Comparison of ENCODE assay signal across 22 cellular contexts in the genomic region with DNA sequence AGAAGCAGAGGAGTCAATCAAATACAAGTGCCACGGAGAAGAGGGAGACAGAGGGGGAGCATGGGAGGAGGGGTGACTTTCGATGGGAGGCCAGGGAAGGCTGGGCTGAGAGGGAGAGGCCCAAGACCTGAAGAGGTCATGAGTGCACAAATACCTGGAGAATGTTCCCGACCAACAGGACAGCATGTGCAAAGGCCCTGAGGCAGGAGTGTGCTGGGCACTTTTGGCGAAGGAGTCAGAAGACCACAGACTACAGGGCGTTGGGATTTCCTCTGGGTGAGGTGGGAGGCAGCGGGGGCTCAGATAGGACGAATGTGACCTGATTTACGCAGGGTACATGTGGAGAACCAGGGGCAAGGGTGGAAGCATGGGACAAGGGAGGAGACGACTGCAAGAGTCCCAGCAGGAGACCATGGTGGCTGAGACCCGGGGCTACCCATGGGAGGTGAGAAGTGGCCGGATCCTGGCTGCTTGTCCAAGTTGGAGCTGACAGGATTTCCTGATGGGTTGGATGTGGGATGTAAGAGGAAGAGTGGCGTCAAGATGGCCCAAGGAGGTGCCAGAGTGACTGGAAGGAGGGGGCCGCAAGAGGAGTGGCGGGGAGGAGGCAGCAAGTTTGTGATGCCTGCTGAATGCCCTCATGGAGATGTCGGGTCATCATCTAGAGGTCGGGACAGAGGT. TPM values are rescaled to one million over a fixed set of nuclear protein-coding genes. Genes with fewer than 3 reads are reported as not detected.
DNase-seq lines count a peak whose midpoint lies in the region; ATAC-seq and TF ChIP-seq lines count a peak whose summit lies in the region.
"Had no signal": no experiment of that assay in that cellular context is flagged by ENCODE, and none has a peak within 500 bp of the region (broad histone marks: within the 10 kb centered on the region; RNA-seq: fewer than 3 reads in every experiment).

No MANE protein-coding gene starts in this region.

- H3K27me3 ChIP-seq in CD4-positive, CD25-positive, alpha-beta regulatory T cell (ENCODE audit: control insufficient read depth, insufficient read depth, low read length): no peaks in the 10 kb centered on the region
- no peaks in the 10 kb centered on the region for H3K27me3 ChIP-seq in dorsolateral prefrontal cortex
- H3K27me3 ChIP-seq: adrenal gland, colonic mucosa, gastrocnemius medialis had no signal

- H3K4me3 Mint-ChIP-seq in CD4-positive, CD25-positive, alpha-beta regulatory T cell: peak overlapping the region in 2 of 4 donors; percentile 43 to 87
- H3K4me3 Mint-ChIP-seq in brain: no peak overlapping the region
- H3K4me3 Mint-ChIP-seq in natural killer cell: peak overlapping the region; percentile 67
- H3K4me3 Mint-ChIP-seq: activated CD4-positive, alpha-beta T cell treated with anti-CD3 and anti-CD28 coated beads, Interleukin-2, amount 10 ng/mL, durations not matched to agents 24 days and 14 days had no signal

- peak overlapping the region; percentile 2 for H3K4me3 ChIP-seq in CD4-positive, CD25-positive, alpha-beta regulatory T cell (ENCODE audit: low read depth, low read length)
- H3K4me3 ChIP-seq in HEK293 (ENCODE audit: low read depth, low read length) (no peak overlapping the region), dorsolateral prefrontal cortex (no peak overlapping the region)
- H3K4me3 ChIP-seq: adrenal gland, colonic mucosa, gastrocnemius medialis, sigmoid colon had no signal

- peak overlapping the region in 2 of 3 donors; percentile 88 to 95 for H3K27ac Mint-ChIP-seq in CD4-positive, CD25-positive, alpha-beta regulatory T cell
- H3K27ac Mint-ChIP-seq in brain: peak overlapping the region in 3 of 5 experiments; percentile 36 to 94 (median 78)
- peak overlapping the region; percentile 87 to 92 for H3K27ac Mint-ChIP-seq in natural killer cell
- H3K27ac Mint-ChIP-seq: activated CD4-positive, alpha-beta T cell treated with anti-CD3 and anti-CD28 coated beads, Interleukin-2, amount 10 ng/mL, durations not matched to agents 24 days and 14 days; progenitor cell of endocrine pancreas had no signal

- H3K36me3 Mint-ChIP-seq in CD4-positive, CD25-positive, alpha-beta regulatory T cell: peaks cover 56% of the 10 kb centered on the region
- peaks cover 47% of the 10 kb centered on the region for H3K36me3 Mint-ChIP-seq in brain
- peaks cover 13% of the 10 kb centered on the region for H3K36me3 Mint-ChIP-seq in natural killer cell

- peaks cover 6 to 96% (median 65%) of the 10 kb centered on the region in 4 donors for H3K4me1 Mint-ChIP-seq in CD4-positive, CD25-positive, alpha-beta regulatory T cell
- H3K4me1 Mint-ChIP-seq in brain (peaks cover 16% of the 10 kb centered on the region), natural killer cell (peaks cover 85 to 100% of the 10 kb centered on the region in 2 donors)

- CTCF ChIA-PET in HEK293 (lab: Yijun Ruan, JAX): no interaction called here

- no peak for ATAC-seq in CD4-positive, CD25-positive, alpha-beta regulatory T cell (ENCODE audit: low read depth in 2 of 2)
- no peak for ATAC-seq in natural killer cell
- ATAC-seq: gastrocnemius medialis had no signal

- TF ChIP-seq CTCF in HEK293 (tag by site-specific recombination; IDR thresholded peaks at IDR 0.05) (no peak), brain (conservative IDR thresholded peaks at IDR 0.05) (no peak), natural killer cell (IDR thresholded peaks at IDR 0.05) (no peak), dorsolateral prefrontal cortex (IDR thresholded peaks at IDR 0.05 in 54 of 56, conservative IDR thresholded peaks at IDR 0.05 in 2 of 56; ENCODE audit: low read depth in 1 of 56, partially characterized antibody in 56 of 56) (no peak)

- H3K4me1 ChIP-seq in CD4-positive, CD25-positive, alpha-beta regulatory T cell (ENCODE audit: control insufficient read depth, insufficient read depth, low read length, poor library complexity, severe bottlenecking): peaks cover 58% of the 10 kb centered on the region
- no peaks in the 10 kb centered on the region for H3K4me1 ChIP-seq in HEK293 (ENCODE audit: control insufficient read depth, insufficient read depth, low read length)
- H3K4me1 ChIP-seq: colonic mucosa had no signal

- peaks cover 0 to 3% (median 0%) of the 10 kb centered on the region in 7 donors for H3K9me3 Mint-ChIP-seq in CD4-positive, CD25-positive, alpha-beta regulatory T cell
- H3K9me3 Mint-ChIP-seq in brain: peaks cover 14 to 60% (median 27%) of the 10 kb centered on the region in 5 experiments
- H3K9me3 Mint-ChIP-seq in natural killer cell: peaks cover 0 to 2% of the 10 kb centered on the region in 2 donors

- peaks cover 6 to 9% of the 10 kb centered on the region in 2 experiments for H3K9me3 ChIP-seq in CD4-positive, CD25-positive, alpha-beta regulatory T cell (ENCODE audit: control insufficient read depth in 2 of 2, low read length in 2 of 2)
- H3K9me3 ChIP-seq in HEK293 (ENCODE audit: control insufficient read depth, insufficient read depth, low read depth, low read length): no peaks in the 10 kb centered on the region
- H3K9me3 ChIP-seq: adrenal gland, colonic mucosa, gastrocnemius medialis had no signal

- peaks cover 59% of the 10 kb centered on the region for H3K36me3 ChIP-seq in CD4-positive, CD25-positive, alpha-beta regulatory T cell (ENCODE audit: control insufficient read depth, insufficient read depth, low read length)
- no peaks in the 10 kb centered on the region for H3K36me3 ChIP-seq in HEK293 (ENCODE audit: control insufficient read depth in 2 of 2, insufficient read depth in 1 of 2, low read length in 2 of 2)
- H3K36me3 ChIP-seq: adrenal gland, colonic mucosa, gastrocnemius medialis, sigmoid colon had no signal

- no peak overlapping the region for H3K27ac ChIP-seq in CD4-positive, CD25-positive, alpha-beta regulatory T cell (ENCODE audit: insufficient read depth, low read length, poor library complexity, severe bottlenecking)
- no peak overlapping the region for H3K27ac ChIP-seq in HEK293 (ENCODE audit: extremely low read depth, low read depth, low read length)
- peak overlapping the region in 12 of 59 donors; percentile 9 to 61 (median 28) for H3K27ac ChIP-seq in dorsolateral prefrontal cortex
- H3K27ac ChIP-seq: colonic mucosa, gastrocnemius medialis, sigmoid colon had no signal

- intact Hi-C loops in natural killer cell (cut with micrococcal nuclease): loop anchor here (2.0 kb wide), 1 partner anchor 14 kb away; no protein-coding TSS in a partner anchor
- intact Hi-C loops in dorsolateral prefrontal cortex (cut with DNase I): no loop called here

- in situ Hi-C loops in G401 (cut with HindIII; ENCODE audit: low sequenced_read_pairs): no loop called here

- no peaks in the 10 kb centered on the region for H3K27me3 Mint-ChIP-seq in CD4-positive, CD25-positive, alpha-beta regulatory T cell
- H3K27me3 Mint-ChIP-seq in brain: peaks cover 3% of the 10 kb centered on the region
- no peaks in the 10 kb centered on the region for H3K27me3 Mint-ChIP-seq in natural killer cell (ENCODE audit: low read depth in 2 of 2)
- H3K27me3 Mint-ChIP-seq: activated CD4-positive, alpha-beta T cell treated with anti-CD3 and anti-CD28 coated beads, Interleukin-2, amount 10 ng/mL, durations not matched to agents 24 days and 14 days had no signal

- POLR2A ChIA-PET in HEK293 (lab: Yijun Ruan, JAX): no interaction called here

- DNase-seq in CD4-positive, CD25-positive, alpha-beta regulatory T cell: no peak
- DNase-seq in natural killer cell: no peak
- DNase-seq in G401 (ENCODE audit: low spot score): no peak
- DNase-seq in dorsolateral prefrontal cortex: no peak
- DNase-seq in NCI-H526 (lab: John Stamatoyannopoulos, UW): no peak
- no peak for DNase-seq in DMS79 (lab: John Stamatoyannopoulos, UW)
- DNase-seq: activated CD4-positive, alpha-beta T cell treated with anti-CD3 and anti-CD28 coated beads, Interleukin-2, amount 10 ng/mL, durations not matched to agents 24 days and 14 days; activated effector memory CD4-positive, alpha-beta T cell treated with anti-CD3 and anti-CD28 coated beads, Interleukin-2, amount 50 U/mL, for 16 hours; colonic mucosa; DMS153; gastrocnemius medialis; GDM1; HCEC 1CT; NCI-H1092 treated with DMSO at 0.1 percent for 48 hours; NCI-H2029; sigmoid colon; stimulated activated CD4-positive, alpha-beta T cell treated with anti-CD3 and anti-CD28 coated beads, Interleukin-15, amount 100 ng/mL, for 24 hours; trophoblast cell had no signal

TF ChIP-seq in HEK293, 187 proteins besides CTCF, POLR2A, EP300 and RAD21:
- no peak for TF ChIP-seq ZNF555 (tag by site-specific recombination; conservative IDR thresholded peaks at IDR 0.05)
- peak; percentile 91 for TF ChIP-seq ZNF623 (tag by site-specific recombination; IDR thresholded peaks at IDR 0.05)

RNA-seq across cellular contexts. Expression of gene PREX1, which starts 23.4 kb away (rescaled TPM):
- 264 TPM for total RNA-seq in CD4-positive, CD25-positive, alpha-beta regulatory T cell
- 10 to 100 TPM; 40.8 to 58.5 (median 50.1) TPM for polyA plus RNA-seq in CD4-positive, CD25-positive, alpha-beta regulatory T cell
- polyA plus RNA-seq in brain (ENCODE audit: insufficient read depth, low read depth, low replicate concordance): 64.3 TPM
- total RNA-seq in natural killer cell (100 to 1,000 TPM; 382 to 392 (median 389) TPM), dorsolateral prefrontal cortex (100 to 1,000 TPM in 76 of 120 experiments, 10 to 100 TPM in 44; 59.8 to 448 (median 117) TPM)
- 6.1 and 8.9 TPM in 2 replicates for total RNA-seq in G401 (2014; rRNA removed; shearing (Covaris generic))
